34 cellular contexts compared by ENCODE assay signal in the genomic region with DNA sequence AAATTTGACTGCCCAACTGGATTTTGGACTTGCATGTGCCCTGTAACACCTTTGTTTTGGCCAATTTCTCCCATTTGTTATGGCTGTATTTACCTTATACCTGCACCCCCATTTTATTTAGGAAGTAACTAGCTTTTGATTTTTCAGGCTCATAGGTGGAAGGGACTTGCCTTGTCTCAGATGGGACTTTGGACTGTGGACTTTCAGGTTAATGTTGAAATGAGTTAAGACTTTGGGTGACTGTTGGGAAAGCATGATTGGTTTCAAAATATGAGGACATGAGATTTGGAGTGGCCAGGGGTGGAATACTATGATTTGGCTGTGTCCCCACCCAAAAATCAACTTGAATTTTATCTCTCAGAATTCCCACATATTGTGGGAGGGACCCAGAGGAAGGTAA.
"Had no signal": no experiment of that assay in that cellular context is flagged by ENCODE, and none has a peak within 500 bp of the region (broad histone marks: within the 10 kb centered on the region; RNA-seq: fewer than 3 reads in every experiment).

No MANE protein-coding gene starts in this region.

- FAIRE-seq: astrocyte, bronchial epithelial cell had no signal

- H3K36me3 ChIP-seq: adrenal gland, ascending aorta, brain microvascular endothelial cell, breast epithelium, cardiac muscle cell had no signal

- H3K9me3 ChIP-seq: adrenal gland, ascending aorta, body of pancreas had no signal

- H3K4me3 ChIP-seq: adrenal gland, ascending aorta, body of pancreas, breast epithelium, cardiac muscle cell had no signal

- DNase-seq: activated effector memory CD4-positive, alpha-beta T cell treated with anti-CD3 and anti-CD28 coated beads, Interleukin-2, amount 50 U/mL, for 16 hours; activated effector memory CD4-positive, alpha-beta T cell treated with Interleukin-2 at 50 U/mL for 16 hours; activated gamma-delta T cell; activated gamma-delta T cell treated with Interleukin-2 at 50 U/mL for 16 hours; activated naive CD4-positive, alpha-beta T cell; activated naive CD4-positive, alpha-beta T cell treated with anti-CD3 and anti-CD28 coated beads for 36 hours; activated naive CD4-positive, alpha-beta T cell treated with anti-CD3 and anti-CD28 coated beads, Interleukin-2, amount 10 ng/mL, durations not matched to agents 7 days and 5 days; activated naive CD4-positive, alpha-beta T cell treated with anti-CD3 and anti-CD28 coated beads, Interleukin-2, amount 50 U/mL, for 16 hours; activated naive CD4-positive, alpha-beta T cell treated with Interleukin-2 at 50 U/mL for 16 hours; activated naive CD8-positive, alpha-beta T cell treated with anti-CD3 and anti-CD28 coated beads for 36 hours; activated naive CD8-positive, alpha-beta T cell treated with anti-CD3 and anti-CD28 coated beads, Interleukin-2, amount 10 ng/mL, durations not matched to agents 7 days and 5 days; activated naive CD8-positive, alpha-beta T cell treated with anti-CD3 and anti-CD28 coated beads, Interleukin-2, amount 50 U/mL, for 24 hours; activated T-cell treated with anti-CD3 and anti-CD28 coated beads, Interleukin-2, amount 50 U/mL, for 1 hour; activated T-cell treated with anti-CD3 and anti-CD28 coated beads, Interleukin-2, amount 50 U/mL, for 24 hours; activated T-cell treated with anti-CD3 and anti-CD28 coated beads, Interleukin-2, amount 50 U/mL, for 4 hours; activated T-cell treated with anti-CD3 and anti-CD28 coated beads, Interleukin-2, amount 50 U/mL, for 48 hours; activated T-cell treated with anti-CD3 and anti-CD28 coated beads, Interleukin-2, amount 50 U/mL, for 72 hours; adrenal gland; amniotic stem cell; amygdala; anterior cingulate cortex; aorta; body of pancreas; brain microvascular endothelial cell; caudate nucleus; central memory CD4-positive, alpha-beta T cell; cerebellar nuclear complex had no signal

- H3K4me1 ChIP-seq: adrenal gland, ascending aorta, body of pancreas, breast epithelium had no signal

- ATAC-seq: activated naive CD4-positive, alpha-beta T cell treated with anti-CD3 and anti-CD28 coated beads, Interleukin-2, amount 50 U/mL, for 72 hours; activated naive CD8-positive, alpha-beta T cell treated with anti-CD3 and anti-CD28 coated beads, Interleukin-2, amount 50 U/mL, for 24 hours; activated T-cell treated with anti-CD3 and anti-CD28 coated beads, Interleukin-2, amount 50 U/mL, for 4 hours; activated T-cell treated with anti-CD3 and anti-CD28 coated beads, Interleukin-2, amount 50 U/mL, for 72 hours; activated T-helper 17 cell treated with anti-CD3 and anti-CD28 coated beads, Interleukin-2, amount 50 U/mL, for 72 hours; body of pancreas had no signal

- H3K27ac ChIP-seq: adrenal gland, ascending aorta, body of pancreas, brain microvascular endothelial cell, breast epithelium, cardiac muscle cell had no signal

- H3K27me3 ChIP-seq: adrenal gland, ascending aorta, body of pancreas, brain microvascular endothelial cell, breast epithelium, cardiac muscle cell had no signal
